9 cellular contexts compared by ENCODE assay signal in genomic region chr2:156322681-156323211, GRCh38. TPM values are rescaled to one million over a fixed set of nuclear protein-coding genes. Genes with fewer than 3 reads are reported as not detected.
DNase-seq lines count a peak whose midpoint lies in the region; ATAC-seq and TF ChIP-seq lines count a peak whose summit lies in the region.
"Had no signal": no experiment of that assay in that cellular context is flagged by ENCODE, and none has a peak within 500 bp of the region (broad histone marks: within the 10 kb centered on the region; RNA-seq: fewer than 3 reads in every experiment).

No MANE protein-coding gene starts in this region.

- H3K9me3 ChIP-seq in osteoblast (ENCODE audit: low read depth, low read length), result no peaks in the 10 kb centered on the region
- no peaks in the 10 kb centered on the region for H3K9me3 ChIP-seq in uterus

- H3K27ac Mint-ChIP-seq in central memory CD8-positive, alpha-beta T cell (ENCODE audit: low read depth), result no peak overlapping the region

- no peaks in the 10 kb centered on the region for H3K9me3 Mint-ChIP-seq in central memory CD8-positive, alpha-beta T cell

- H3K4me3 ChIP-seq in osteoblast (ENCODE audit: insufficient read depth, low read length) (no peak overlapping the region), uterus (no peak overlapping the region)

- H3K79me2 ChIP-seq in osteoblast (ENCODE audit: insufficient read depth, low read length), result no peaks in the 10 kb centered on the region

- H3K36me3 ChIP-seq in osteoblast (ENCODE audit: insufficient read depth, low read length) (no peaks in the 10 kb centered on the region), uterus (no peaks in the 10 kb centered on the region)

- H2AFZ ChIP-seq in osteoblast (ENCODE audit: low read length), result no peak overlapping the region

- peaks cover 19% of the 10 kb centered on the region for H3K4me1 Mint-ChIP-seq in central memory CD8-positive, alpha-beta T cell

- TF ChIP-seq POLR2A in uterus (IDR thresholded peaks at IDR 0.05), result no peak

- intact Hi-C loops in uterus (cut with DNase I; ENCODE audit: low total_unique reads), result no loop called here

- H3K27me3 Mint-ChIP-seq in central memory CD8-positive, alpha-beta T cell, result peaks cover 60% of the 10 kb centered on the region

- peak overlapping the region; percentile 49 for H3K4me3 Mint-ChIP-seq in central memory CD8-positive, alpha-beta T cell

- TF ChIP-seq CTCF in osteoblast (IDR thresholded peaks at IDR 0.05; ENCODE audit: extremely low read depth, low read depth, low read length), result no peak
- TF ChIP-seq CTCF in uterus (IDR thresholded peaks at IDR 0.05), result no peak

- peak overlapping the region; percentile 91 for H3K4me2 ChIP-seq in osteoblast (ENCODE audit: insufficient read depth, low read length)
- H3K4me2 ChIP-seq: KMS-11 had no signal

- peaks cover 16% of the 10 kb centered on the region for H3K4me1 ChIP-seq in osteoblast (ENCODE audit: insufficient read depth, low read length)
- H3K4me1 ChIP-seq in uterus, result peaks cover 0 to 12% of the 10 kb centered on the region in 2 donors

- H4K20me1 ChIP-seq in osteoblast (ENCODE audit: insufficient read depth, low read length), result no peaks in the 10 kb centered on the region

- H3K27ac ChIP-seq in osteoblast (ENCODE audit: low read depth, low read length) (no peak overlapping the region), uterus (no peak overlapping the region)
- H3K27ac ChIP-seq: KMS-11 had no signal

- H3K27me3 ChIP-seq in osteoblast (ENCODE audit: insufficient read depth, low read length) (peaks cover 26% of the 10 kb centered on the region), uterus (peaks cover 0 to 18% of the 10 kb centered on the region in 2 donors)

- DNase-seq in central memory CD8-positive, alpha-beta T cell (ENCODE audit: low spot score in 2 of 2), result no peak
- DNase-seq in osteoblast (ENCODE audit: insufficient read length, low spot score, missing footprints) (peak; percentile 49), uterus (no peak)
- no peak for DNase-seq in effector CD4-positive, alpha-beta T cell

- H3K36me3 Mint-ChIP-seq in central memory CD8-positive, alpha-beta T cell (ENCODE audit: insufficient read depth), result peaks cover 40% of the 10 kb centered on the region

- ATAC-seq in GM18870 (IDR thresholded peaks at IDR 0.05; ENCODE audit: unreplicated experiment) (peak; percentile 19), HG02678 (IDR thresholded peaks at IDR 0.05; ENCODE audit: unreplicated experiment) (peak; percentile 27), GM19035 (IDR thresholded peaks at IDR 0.05; ENCODE audit: unreplicated experiment) (no peak), GM21360 (IDR thresholded peaks at IDR 0.05; ENCODE audit: unreplicated experiment) (no peak)
- no peak for ATAC-seq in central memory CD8-positive, alpha-beta T cell (replicated peaks; ENCODE audit: extremely low read depth, poor library complexity, severe bottlenecking)

RNA-seq across cellular contexts. Expression of gene NR4A2, which starts 9.8 kb away (rescaled TPM):
- total RNA-seq in osteoblast (0.72 and 0.88 TPM in 2 replicates), uterus (10 to 100 TPM in 1 of 4 donors, 1 to 10 TPM in 2, under 1 TPM in 1; 0.83 to 15.9 (median 3.4) TPM)

Comparison
In these comparisons a context has a peak if more than half of its experiments do, and no peak if none do; other contexts are left out.
1. ATAC-seq: peak in GM18870 (single experiment) and HG02678 (single experiment); none in central memory CD8-positive, alpha-beta T cell (single experiment), GM19035 (single experiment) and GM21360 (single experiment).